ENCODE assay signal across 9 cellular contexts in the genomic region with DNA sequence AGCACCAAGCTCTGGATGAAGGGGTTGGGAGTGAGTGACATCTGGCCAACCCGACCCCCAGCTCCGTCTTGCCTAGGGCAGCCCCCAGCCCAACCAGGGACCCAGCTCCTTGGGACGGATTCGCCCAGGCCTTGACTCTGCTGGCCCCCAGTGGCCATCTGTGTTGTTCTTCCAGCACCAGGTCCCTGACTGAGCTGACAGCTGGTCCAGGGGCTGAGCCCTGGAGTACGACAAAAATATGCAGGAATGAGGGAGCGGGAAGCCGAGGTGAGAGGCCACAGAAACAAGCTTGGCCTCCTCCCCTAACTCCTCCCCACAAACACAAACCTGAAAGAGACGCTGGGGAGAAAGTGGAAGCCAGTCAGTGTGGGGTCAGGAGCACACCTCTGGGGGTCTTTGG. TPM values are rescaled to one million over a fixed set of nuclear protein-coding genes. Genes with fewer than 3 reads are reported as not detected.
DNase-seq lines count a peak whose midpoint lies in the region; ATAC-seq and TF ChIP-seq lines count a peak whose summit lies in the region.
"Had no signal": no experiment of that assay in that cellular context is flagged by ENCODE, and none has a peak within 500 bp of the region (broad histone marks: within the 10 kb centered on the region; RNA-seq: fewer than 3 reads in every experiment).

No MANE protein-coding gene starts in this region.

- no peak overlapping the region for H3K4me3 ChIP-seq in AG04450 (ENCODE audit: low read depth, low read length)
- H3K4me3 ChIP-seq in GM12875 (ENCODE audit: low read depth, low read length) = no peak overlapping the region
- H3K4me3 ChIP-seq in vagina = no peak overlapping the region

- ATAC-seq in naive B cell (ENCODE audit: low read depth in 2 of 2) (no peak), GM21576 (IDR thresholded peaks at IDR 0.05; ENCODE audit: unreplicated experiment) (no peak), GM18909 (IDR thresholded peaks at IDR 0.05; ENCODE audit: poor library complexity, unreplicated experiment) (no peak)

- H3K36me3 Mint-ChIP-seq in naive B cell = no peaks in the 10 kb centered on the region

- CTCF ChIA-PET in AG04450 (lab: Charles Lee) = interaction anchor here (0.6 to 2.0 kb wide), 20 partner anchors 8 to 1157 kb away, joined by 3 to 12 read pairs (median 4); no protein-coding TSS in a partner anchor

- H3K27ac ChIP-seq in AG04450 (ENCODE audit: low read depth, low read length) (no peak overlapping the region), vagina (no peak overlapping the region)

- intact Hi-C loops in vagina (cut with DNase I) = no loop called here

- H3K4me1 ChIP-seq in vagina = no peaks in the 10 kb centered on the region

- peaks cover 4 to 18% (median 16%) of the 10 kb centered on the region in 3 donors for H3K27me3 Mint-ChIP-seq in naive B cell

- TF ChIP-seq POLR2A in vagina (IDR thresholded peaks at IDR 0.05) = no peak

- H3K4me3 Mint-ChIP-seq in naive B cell = no peak overlapping the region
- H3K4me3 Mint-ChIP-seq: dendritic cell treated with granulocyte-macrophage colony-stimulating factor and Interleukin-4, amounts not matched to agents 40 ng/mL and 50 ng/mL, for 4 days had no signal

- TF ChIP-seq CTCF in AG04450 (IDR thresholded peaks at IDR 0.05; ENCODE audit: low read depth, low read length) (peak; percentile 70), GM12875 (IDR thresholded peaks at IDR 0.05; ENCODE audit: borderline replicate concordance, insufficient read depth, low read depth, low read length) (peak; percentile 59), vagina (IDR thresholded peaks at IDR 0.05) (peak in 2 of 3 experiments; percentile 12 to 64)

- POLR2A ChIA-PET in AG04450 (lab: Yijun Ruan, JAX) = no interaction called here

- H3K27ac Mint-ChIP-seq in naive B cell = no peak overlapping the region
- H3K27ac Mint-ChIP-seq: dendritic cell treated with granulocyte-macrophage colony-stimulating factor and Interleukin-4, amounts not matched to agents 40 ng/mL and 50 ng/mL, for 4 days had no signal

- H3K27me3 ChIP-seq in AG04450 (ENCODE audit: control insufficient read depth, insufficient read depth, low read length) (no peaks in the 10 kb centered on the region), vagina (no peaks in the 10 kb centered on the region)

- H3K36me3 ChIP-seq in vagina = no peaks in the 10 kb centered on the region

- peaks cover 9 to 14% (median 10%) of the 10 kb centered on the region in 3 donors for H3K4me1 Mint-ChIP-seq in naive B cell

- DNase-seq in AG04450 (ENCODE audit: low read depth, low spot score) (no peak), RPMI8226 (peak; percentile 61), dermis blood vessel endothelial cell (peak; percentile 75), naive B cell (peak; percentile 5), vagina (ENCODE audit: extremely low spot score in 2 of 2) (no peak)

- H3K9me3 Mint-ChIP-seq in naive B cell = peaks cover 0 to 6% (median 0%) of the 10 kb centered on the region in 7 donors

- H3K9me3 ChIP-seq in AG04450 (ENCODE audit: control insufficient read depth, insufficient read depth, low read length) (no peaks in the 10 kb centered on the region), vagina (no peaks in the 10 kb centered on the region)

RNA-seq across cellular contexts. Expression of gene PAX7, which starts 55.0 kb away (rescaled TPM):
- polyA plus RNA-seq in AG04450 (2011; rRNA removed) (not detected in 2 replicates), naive B cell (ENCODE audit: low read depth in 6 of 6) (not detected)
- polyA minus RNA-seq in AG04450 (2011; rRNA and poly(A)+ RNA removed) = not detected in 2 replicates
- total RNA-seq in dermis blood vessel endothelial cell (not detected in 2 replicates), vagina (not detected)

Comparison
In these comparisons a context has a peak if more than half of its experiments do, and no peak if none do; other contexts are left out.
1. DNase-seq: peak in RPMI8226 (single experiment), dermis blood vessel endothelial cell (single experiment) and naive B cell (single experiment); none in AG04450 (single experiment) and vagina (0 of 2).
2. Peak in every context shown above with its lines, with median percentiles within 50 percentile points of each other: CTCF ChIP-seq.